Comparison of ENCODE assay signal across 16 cellular contexts in the genomic region with DNA sequence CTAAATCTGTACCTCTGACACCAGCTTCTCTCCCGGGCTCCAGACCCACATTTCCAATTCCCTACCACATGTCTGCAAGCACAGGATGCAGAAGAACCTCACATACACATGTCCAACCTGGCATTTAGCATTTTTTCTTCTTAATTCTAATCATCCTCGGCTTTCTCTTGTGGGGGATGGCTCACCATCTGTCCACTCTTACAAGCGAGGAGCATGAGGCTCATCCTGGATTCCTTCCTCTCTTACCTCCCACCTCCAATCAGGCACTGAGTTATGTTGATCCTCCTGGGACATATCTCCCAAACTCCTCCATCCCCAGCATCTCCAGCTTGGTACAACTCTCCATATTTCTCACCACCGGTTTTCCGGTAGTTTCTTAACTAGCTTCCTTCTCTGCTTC.
DNase-seq lines count a peak whose midpoint lies in the region; ATAC-seq and TF ChIP-seq lines count a peak whose summit lies in the region.
"Had no signal": no experiment of that assay in that cellular context is flagged by ENCODE, and none has a peak within 500 bp of the region (broad histone marks: within the 10 kb centered on the region; RNA-seq: fewer than 3 reads in every experiment).

No MANE protein-coding gene starts in this region.

- no peak overlapping the region for H3K4me3 ChIP-seq in CD8-positive, alpha-beta T cell (ENCODE audit: low read depth, low read length)
- H3K4me3 ChIP-seq: GM12878, GM23248, HAP-1 had no signal

- H3K4me1 ChIP-seq in CD8-positive, alpha-beta T cell (ENCODE audit: insufficient read depth, low read length), result no peaks in the 10 kb centered on the region
- H3K4me1 ChIP-seq: BE2C, HAP-1 had no signal

- no peaks in the 10 kb centered on the region for H3K9me3 ChIP-seq in CD8-positive, alpha-beta T cell (ENCODE audit: low read length)
- H3K9me3 ChIP-seq: BE2C, HAP-1 had no signal

- H3K36me3 Mint-ChIP-seq in CD8-positive, alpha-beta T cell, result no peaks in the 10 kb centered on the region

- no peak for ATAC-seq in CD8-positive, alpha-beta T cell
- ATAC-seq: GM12878 had no signal

- DNase-seq in NCI-H524 (lab: John Stamatoyannopoulos, UW) (peak; percentile 48 to 91), NCI-H82 treated with DMSO at 0.1 percent for 48 hours (lab: John Stamatoyannopoulos, UW; ENCODE audit: unreplicated experiment) (peak; percentile 95), middle frontal gyrus (ENCODE audit: extremely low spot score, low spot score) (peak; percentile 41), GM20000 (ENCODE audit: low spot score) (no peak)
- no peak for DNase-seq in activated CD4-positive, CD25-positive, alpha-beta regulatory T cell (lab: John Stamatoyannopoulos, UW)
- DNase-seq in CD8-positive, alpha-beta T cell, result no peak
- DNase-seq: BE2C; C1 segment of cervical spinal cord; CD4-positive, alpha-beta T cell; DMS53; DND-41; EL; GM23248 had no signal

- no peaks in the 10 kb centered on the region for H3K27me3 Mint-ChIP-seq in CD8-positive, alpha-beta T cell (ENCODE audit: low read depth)
- H3K27me3 Mint-ChIP-seq: CD4-positive, alpha-beta T cell had no signal

- H3K27me3 ChIP-seq in CD8-positive, alpha-beta T cell (ENCODE audit: insufficient read depth, low read length), result no peaks in the 10 kb centered on the region
- H3K27me3 ChIP-seq: BE2C had no signal

- no peak overlapping the region for H3K27ac Mint-ChIP-seq in CD8-positive, alpha-beta T cell
- H3K27ac Mint-ChIP-seq: CD4-positive, alpha-beta T cell had no signal

- no peak overlapping the region for H3K27ac ChIP-seq in CD8-positive, alpha-beta T cell (ENCODE audit: low read depth, low read length)
- H3K27ac ChIP-seq: GM23248, HL-60 had no signal

- intact Hi-C loops in CD8-positive, alpha-beta T cell (cut with DNase I, micrococcal nuclease), result no loop called here

- no peaks in the 10 kb centered on the region for H3K9me3 Mint-ChIP-seq in CD8-positive, alpha-beta T cell

- POLR2A ChIA-PET in CD8-positive, alpha-beta T cell (lab: Charles Lee), result no interaction called here

- TF ChIP-seq CTCF in GM20000 (IDR thresholded peaks at IDR 0.05; ENCODE audit: extremely low read depth, missing control alignments), result no peak
- TF ChIP-seq CTCF in CD8-positive, alpha-beta T cell (IDR thresholded peaks at IDR 0.05), result no peak

- no peak overlapping the region for H3K4me3 Mint-ChIP-seq in CD8-positive, alpha-beta T cell
- H3K4me3 Mint-ChIP-seq: CD4-positive, alpha-beta T cell had no signal

- no peaks in the 10 kb centered on the region for H3K36me3 ChIP-seq in CD8-positive, alpha-beta T cell (ENCODE audit: insufficient read depth, low read length)
- H3K36me3 ChIP-seq: BE2C, HAP-1 had no signal

- no peaks in the 10 kb centered on the region for H3K4me1 Mint-ChIP-seq in CD8-positive, alpha-beta T cell (ENCODE audit: low read depth)

- CTCF ChIA-PET in CD8-positive, alpha-beta T cell (lab: Charles Lee), result no interaction called here

Comparison
In these comparisons a context has a peak if more than half of its experiments do, and no peak if none do; other contexts are left out.
1. DNase-seq: peak in NCI-H524 (2 of 2), NCI-H82 treated with DMSO at 0.1 percent for 48 hours (single experiment) and middle frontal gyrus (single experiment); none in GM20000 (single experiment), activated CD4-positive, CD25-positive, alpha-beta regulatory T cell (0 of 4) and CD8-positive, alpha-beta T cell (0 of 7).